Comparison of ENCODE assay signal across 10 cellular contexts in the genomic region with DNA sequence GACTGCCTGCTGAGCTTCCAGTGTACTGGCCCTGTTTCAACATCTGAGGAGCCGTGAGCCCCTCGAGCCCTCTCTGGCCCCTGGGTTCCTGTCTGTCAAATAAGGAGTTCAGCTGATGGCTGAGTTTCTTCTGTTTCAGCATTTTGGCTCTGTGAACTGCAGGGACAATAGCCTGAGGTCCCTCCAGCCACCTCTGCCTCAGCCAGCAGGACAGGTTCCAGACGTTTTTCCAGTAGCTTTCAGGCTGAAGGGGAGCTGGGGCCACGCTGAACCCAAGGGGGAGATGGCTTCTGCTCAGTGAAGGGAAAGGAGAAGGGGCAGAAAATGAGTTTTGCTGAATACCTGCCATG. TPM values are rescaled to one million over a fixed set of nuclear protein-coding genes. Genes with fewer than 3 reads are reported as not detected.
DNase-seq lines count a peak whose midpoint lies in the region; ATAC-seq and TF ChIP-seq lines count a peak whose summit lies in the region.
"Had no signal": no experiment of that assay in that cellular context is flagged by ENCODE, and none has a peak within 500 bp of the region (broad histone marks: within the 10 kb centered on the region; RNA-seq: fewer than 3 reads in every experiment).

No MANE protein-coding gene starts in this region.

- H3K27ac ChIP-seq in cingulate gyrus (ENCODE audit: low read depth, low read length) (peak overlapping the region; percentile 62), upper lobe of right lung (peak overlapping the region; percentile 51)

- no peak for ATAC-seq in activated CD8-positive, alpha-beta memory T cell treated with anti-CD3 and anti-CD28 coated beads, Interleukin-2, amount 10 ng/mL, durations not matched to agents 7 days and 5 days
- no peak for ATAC-seq in naive thymus-derived CD8-positive, alpha-beta T cell
- no peak for ATAC-seq in upper lobe of right lung
- no peak for ATAC-seq in HG02870 (IDR thresholded peaks at IDR 0.05; ENCODE audit: unreplicated experiment)

- H3K4me1 ChIP-seq in upper lobe of right lung: peaks cover 70% of the 10 kb centered on the region

- peaks cover 4% of the 10 kb centered on the region for H3K36me3 Mint-ChIP-seq in activated CD8-positive, alpha-beta memory T cell treated with anti-CD3 and anti-CD28 coated beads, Interleukin-2, amount 10 ng/mL, durations not matched to agents 7 days and 5 days
- peaks cover 0 to 11% (median 0%) of the 10 kb centered on the region in 3 donors for H3K36me3 Mint-ChIP-seq in naive thymus-derived CD8-positive, alpha-beta T cell

- CTCF ChIA-PET in activated CD8-positive, alpha-beta memory T cell treated with anti-CD3 and anti-CD28 coated beads, Interleukin-2, amount 10 ng/mL, durations not matched to agents 7 days and 5 days (lab: Charles Lee): interaction anchor here (1.0 to 1.1 kb wide), 2 partner anchors 8 to 24 kb away, joined by 3 read pairs; no protein-coding TSS in a partner anchor

- peaks cover 7% of the 10 kb centered on the region for H3K36me3 ChIP-seq in upper lobe of right lung

- DNase-seq in activated CD8-positive, alpha-beta memory T cell treated with anti-CD3 and anti-CD28 coated beads, Interleukin-2, amount 10 ng/mL, durations not matched to agents 7 days and 5 days: no peak
- no peak for DNase-seq in activated CD8-positive, alpha-beta memory T cell treated with anti-CD3 and anti-CD28 coated beads, Interleukin-2, amount 50 U/mL, for 48 hours
- no peak for DNase-seq in naive thymus-derived CD8-positive, alpha-beta T cell
- DNase-seq in upper lobe of right lung (no peak), NCI-H524 (lab: John Stamatoyannopoulos, UW) (no peak), NCI-H748 (lab: John Stamatoyannopoulos, UW; ENCODE audit: unreplicated experiment) (no peak)
- DNase-seq: activated gamma-delta T cell treated with Interleukin-2 at 50 U/mL for 16 hours had no signal

- peaks cover 67% of the 10 kb centered on the region for H3K4me1 Mint-ChIP-seq in activated CD8-positive, alpha-beta memory T cell treated with anti-CD3 and anti-CD28 coated beads, Interleukin-2, amount 10 ng/mL, durations not matched to agents 7 days and 5 days
- peaks cover 30 to 86% (median 70%) of the 10 kb centered on the region in 4 donors for H3K4me1 Mint-ChIP-seq in naive thymus-derived CD8-positive, alpha-beta T cell

- H3K27ac Mint-ChIP-seq in activated CD8-positive, alpha-beta memory T cell treated with anti-CD3 and anti-CD28 coated beads, Interleukin-2, amount 10 ng/mL, durations not matched to agents 7 days and 5 days: peak overlapping the region; percentile 77
- peak overlapping the region in 7 of 10 donors; percentile 11 to 65 (median 53) for H3K27ac Mint-ChIP-seq in naive thymus-derived CD8-positive, alpha-beta T cell

- no peaks in the 10 kb centered on the region for H3K9me3 Mint-ChIP-seq in activated CD8-positive, alpha-beta memory T cell treated with anti-CD3 and anti-CD28 coated beads, Interleukin-2, amount 10 ng/mL, durations not matched to agents 7 days and 5 days (ENCODE audit: low read depth)
- no peaks in the 10 kb centered on the region for H3K9me3 Mint-ChIP-seq in naive thymus-derived CD8-positive, alpha-beta T cell
- H3K9me3 Mint-ChIP-seq: stimulated activated naive CD8-positive, alpha-beta T cell treated with anti-CD3 and anti-CD28 coated beads, Interleukin-15, Interleukin-2, amounts not matched to agents 100 ng/mL and 50 ng/mL, for 24 hours had no signal

- intact Hi-C loops in upper lobe of right lung (cut with DNase I): no loop called here

- H3K4me3 ChIP-seq in upper lobe of right lung: no peak overlapping the region

- H3K9me3 ChIP-seq in upper lobe of right lung: no peaks in the 10 kb centered on the region

- POLR2A ChIA-PET in naive thymus-derived CD8-positive, alpha-beta T cell (lab: Charles Lee): interaction anchor here (1.0 kb wide), 1 partner anchor 16 kb away, joined by 4 read pairs; the partner anchor contains the start of gene CENPA

- no peak overlapping the region for H3K4me3 Mint-ChIP-seq in activated CD8-positive, alpha-beta memory T cell treated with anti-CD3 and anti-CD28 coated beads, Interleukin-2, amount 10 ng/mL, durations not matched to agents 7 days and 5 days
- no peak overlapping the region for H3K4me3 Mint-ChIP-seq in naive thymus-derived CD8-positive, alpha-beta T cell
- H3K4me3 Mint-ChIP-seq: stimulated activated naive CD8-positive, alpha-beta T cell treated with anti-CD3 and anti-CD28 coated beads, Interleukin-15, Interleukin-2, amounts not matched to agents 100 ng/mL and 50 ng/mL, for 24 hours had no signal

- no peak for TF ChIP-seq CTCF in upper lobe of right lung (IDR thresholded peaks at IDR 0.05)

- H3K27me3 Mint-ChIP-seq in activated CD8-positive, alpha-beta memory T cell treated with anti-CD3 and anti-CD28 coated beads, Interleukin-2, amount 10 ng/mL, durations not matched to agents 7 days and 5 days: no peaks in the 10 kb centered on the region
- H3K27me3 Mint-ChIP-seq in naive thymus-derived CD8-positive, alpha-beta T cell: no peaks in the 10 kb centered on the region
- H3K27me3 Mint-ChIP-seq: stimulated activated naive CD8-positive, alpha-beta T cell treated with anti-CD3 and anti-CD28 coated beads, Interleukin-15, Interleukin-2, amounts not matched to agents 100 ng/mL and 50 ng/mL, for 24 hours had no signal

- no peaks in the 10 kb centered on the region for H3K27me3 ChIP-seq in upper lobe of right lung

RNA-seq across cellular contexts. Expression of gene SLC35F6, which starts 5.4 kb away (rescaled TPM):
- total RNA-seq in activated CD8-positive, alpha-beta memory T cell treated with anti-CD3 and anti-CD28 coated beads, Interleukin-2, amount 10 ng/mL, durations not matched to agents 7 days and 5 days: 10 to 100 TPM; 16.3 to 17.2 TPM
- total RNA-seq in naive thymus-derived CD8-positive, alpha-beta T cell: 10 to 100 TPM; 17.5 to 18.0 TPM
- 1 to 10 TPM; 3.7 to 6.4 (median 5.3) TPM for polyA plus RNA-seq in naive thymus-derived CD8-positive, alpha-beta T cell
- total RNA-seq in upper lobe of right lung: 42.2 TPM

RNA-seq across cellular contexts. Expression of gene CENPA, which starts 16.4 kb away (rescaled TPM):
- total RNA-seq in activated CD8-positive, alpha-beta memory T cell treated with anti-CD3 and anti-CD28 coated beads, Interleukin-2, amount 10 ng/mL, durations not matched to agents 7 days and 5 days: 10 to 100 TPM; 51.6 to 58.7 TPM
- under 1 TPM in 1 of 2 experiments, not detected in 1; 0.44 TPM for total RNA-seq in naive thymus-derived CD8-positive, alpha-beta T cell
- polyA plus RNA-seq in naive thymus-derived CD8-positive, alpha-beta T cell: under 1 TPM in 1 of 3 donors, not detected in 2; 0.27 TPM
- 0.78 TPM for total RNA-seq in upper lobe of right lung

Comparison
In these comparisons a context has a peak if more than half of its experiments do, and no peak if none do; other contexts are left out.
1. RNA of gene CENPA, which starts 16.4 kb away (total RNA-seq): 51.6 to 58.7 TPM in activated CD8-positive, alpha-beta memory T cell treated with anti-CD3 and anti-CD28 coated beads, Interleukin-2, amount 10 ng/mL, durations not matched to agents 7 days and 5 days; 0.78 TPM in upper lobe of right lung (single experiment) and 0.44 TPM in naive thymus-derived CD8-positive, alpha-beta T cell; every median in the first group is over 10 times any median in the second.